In genomic region chr2:27100036-27100435, GRCh38 we compare ENCODE assay signal across 27 cellular contexts. TPM values are rescaled to one million over a fixed set of nuclear protein-coding genes. Genes with fewer than 3 reads are reported as not detected.
"Had no signal": no experiment of that assay in that cellular context is flagged by ENCODE, and none has a peak within 500 bp of the region (broad histone marks: within the 10 kb centered on the region; RNA-seq: fewer than 3 reads in every experiment).

No MANE protein-coding gene starts in this region.

- H3K27me3 Mint-ChIP-seq: stimulated activated naive CD8-positive, alpha-beta T cell treated with anti-CD3 and anti-CD28 coated beads, Interleukin-15, Interleukin-2, amounts not matched to agents 100 ng/mL and 50 ng/mL, for 24 hours had no signal

- H3K27ac ChIP-seq: left lung, lower lobe of right lung, pancreas, prostate gland, sigmoid colon, spleen, suprapubic skin, thoracic aorta, tibial artery, upper lobe of right lung had no signal

- DNase-seq: hippocampal formation; left colon; left lung; lower lobe of right lung; mammary epithelial cell; mesenchymal stem cell; retina; sigmoid colon; small intestine; spleen; stimulated activated CD4-positive, alpha-beta T cell treated with anti-CD3 and anti-CD28 coated beads, Interleukin-4, amount 100 ng/mL, for 24 hours; stimulated activated naive CD4-positive, alpha-beta T cell; tibial artery; trophoblast cell; upper lobe of right lung had no signal

- H3K4me3 Mint-ChIP-seq: naive thymus-derived CD8-positive, alpha-beta T cell; nephron; neural crest cell; stimulated activated effector memory CD8-positive, alpha-beta T cell treated with anti-CD3 and anti-CD28 coated beads, Interleukin-12 subunit alpha, Interleukin-12 subunit beta, amount 100 ng/mL, for 72 hours; stimulated activated naive CD8-positive, alpha-beta T cell treated with anti-CD3 and anti-CD28 coated beads, Interleukin-15, Interleukin-2, amounts not matched to agents 100 ng/mL and 50 ng/mL, for 24 hours had no signal

- FAIRE-seq: keratinocyte, pancreas, small intestine, urothelium cell line had no signal

- H3K4me3 ChIP-seq: left lung, lower lobe of right lung, pancreas, prostate gland, sigmoid colon, spleen, suprapubic skin, thoracic aorta, tibial artery, upper lobe of right lung had no signal

- H3K9me3 ChIP-seq: left lung, lower lobe of right lung, pancreas, prostate gland, sigmoid colon, spleen, suprapubic skin, thoracic aorta, tibial artery, upper lobe of right lung had no signal

- H3K27me3 ChIP-seq: pancreas, suprapubic skin had no signal

- H3K9me3 Mint-ChIP-seq: naive thymus-derived CD8-positive, alpha-beta T cell; nephron; neural crest cell; stimulated activated effector memory CD8-positive, alpha-beta T cell treated with anti-CD3 and anti-CD28 coated beads, Interleukin-12 subunit alpha, Interleukin-12 subunit beta, amount 100 ng/mL, for 72 hours; stimulated activated naive CD8-positive, alpha-beta T cell treated with anti-CD3 and anti-CD28 coated beads, Interleukin-15, Interleukin-2, amounts not matched to agents 100 ng/mL and 50 ng/mL, for 24 hours had no signal

- H3K36me3 Mint-ChIP-seq: naive thymus-derived CD8-positive, alpha-beta T cell; stimulated activated effector memory CD8-positive, alpha-beta T cell treated with anti-CD3 and anti-CD28 coated beads, Interleukin-12 subunit alpha, Interleukin-12 subunit beta, amount 100 ng/mL, for 72 hours had no signal

- H3K36me3 ChIP-seq: lower lobe of right lung, pancreas, prostate gland, sigmoid colon, suprapubic skin, thoracic aorta, upper lobe of right lung had no signal

- ATAC-seq: left colon; left lung; lower lobe of right lung; naive thymus-derived CD8-positive, alpha-beta T cell; pancreas; right cardiac atrium; stimulated activated effector memory CD8-positive, alpha-beta T cell treated with anti-CD3 and anti-CD28 coated beads, Interleukin-12 subunit alpha, Interleukin-12 subunit beta, amount 100 ng/mL, for 72 hours; upper lobe of right lung had no signal

- H3K27ac Mint-ChIP-seq: naive thymus-derived CD8-positive, alpha-beta T cell; nephron; stimulated activated effector memory CD8-positive, alpha-beta T cell treated with anti-CD3 and anti-CD28 coated beads, Interleukin-12 subunit alpha, Interleukin-12 subunit beta, amount 100 ng/mL, for 72 hours; stimulated activated naive CD8-positive, alpha-beta T cell treated with anti-CD3 and anti-CD28 coated beads, Interleukin-15, Interleukin-2, amounts not matched to agents 100 ng/mL and 50 ng/mL, for 24 hours had no signal

RNA-seq across cellular contexts. Expression of gene ABHD1, which starts 23.6 kb away (rescaled TPM):
- total RNA-seq: left lung, sigmoid colon, suprapubic skin had no signal
- polyA plus RNA-seq: keratinocyte had no signal
